In genomic region chr12:590206-590750, GRCh38 we compare ENCODE assay signal across 13 cellular contexts.
"Had no signal": no experiment of that assay in that cellular context is flagged by ENCODE, and none has a peak within 500 bp of the region (broad histone marks: within the 10 kb centered on the region; RNA-seq: fewer than 3 reads in every experiment).

No MANE protein-coding gene starts in this region.

- H3K4me3 ChIP-seq: colonic mucosa, hepatocyte, mucosa of descending colon, suprapubic skin had no signal

- H3K4me1 ChIP-seq: colonic mucosa had no signal

- H3K36me3 ChIP-seq: colonic mucosa, suprapubic skin, WERI-Rb-1 had no signal

- H3K9me3 ChIP-seq: colonic mucosa, mucosa of descending colon, suprapubic skin had no signal

- H3K27me3 ChIP-seq: colonic mucosa, hepatocyte, suprapubic skin had no signal

- DNase-seq: activated CD4-positive, alpha-beta T cell treated with anti-CD3 and anti-CD28 coated beads for 36 hours; activated CD8-positive, alpha-beta memory T cell treated with anti-CD3 and anti-CD28 coated beads, Interleukin-2, amount 50 U/mL, for 4 hours; activated CD8-positive, alpha-beta T cell treated with anti-CD3 and anti-CD28 coated beads for 36 hours; activated naive CD4-positive, alpha-beta T cell; activated naive CD8-positive, alpha-beta T cell treated with anti-CD3 and anti-CD28 coated beads, Interleukin-2, amount 50 U/mL, for 24 hours; colonic mucosa; mucosa of descending colon; naive thymus-derived CD8-positive, alpha-beta T cell; stimulated activated CD4-positive, alpha-beta T cell treated with anti-CD3 and anti-CD28 coated beads, Interleukin-12 subunit alpha, Interleukin-12 subunit beta, amount 100 ng/mL, for 4 hours; stimulated activated naive CD4-positive, alpha-beta T cell; WERI-Rb-1 had no signal

- H3K27ac ChIP-seq: colonic mucosa, hepatocyte, suprapubic skin had no signal
